ENCODE assay signal across 2 cellular contexts in genomic region chrX:47645530-47645929, GRCh38.
A peak's percentile ranks its signal among the peaks of the same experiment; 100 is the strongest.
TF ChIP-seq lines count a peak whose summit lies in the region.

No MANE protein-coding gene starts in this region.

TF ChIP-seq in liver, 16 proteins besides CTCF, POLR2A, EP300 and RAD21:
- no peak for TF ChIP-seq YY1 (IDR thresholded peaks at IDR 0.05)
- TF ChIP-seq HNF4G (IDR thresholded peaks at IDR 0.05) = no peak
- no peak for TF ChIP-seq EGR1 (IDR thresholded peaks at IDR 0.05; ENCODE audit: low read depth in 2 of 2)
- TF ChIP-seq REST (IDR thresholded peaks at IDR 0.05) = no peak
- TF ChIP-seq SP1 (IDR thresholded peaks at IDR 0.05) = no peak
- TF ChIP-seq TAF1 (conservative IDR thresholded peaks at IDR 0.05) = no peak
- TF ChIP-seq FOXA2 (IDR thresholded peaks at IDR 0.05) = no peak
- TF ChIP-seq FOXA1 (IDR thresholded peaks at IDR 0.05) = no peak
- no peak for TF ChIP-seq ATF3 (IDR thresholded peaks at IDR 0.05)
- no peak for TF ChIP-seq MAX (IDR thresholded peaks at IDR 0.05)
- TF ChIP-seq ZBTB33 (IDR thresholded peaks at IDR 0.05) = no peak
- TF ChIP-seq NR2F2 (IDR thresholded peaks at IDR 0.05) = no peak
- peak in 1 of 2 donors; percentile 39 for TF ChIP-seq HNF4A (conservative IDR thresholded peaks at IDR 0.05)
- no peak for TF ChIP-seq JUND (IDR thresholded peaks at IDR 0.05)
- peak in 1 of 2 donors; percentile 43 for TF ChIP-seq RXRA (IDR thresholded peaks at IDR 0.05)
TF ChIP-seq in liver: peak in this region for 2.

TF ChIP-seq in HepG2, 621 proteins besides CTCF, POLR2A, EP300 and RAD21:
- TF ChIP-seq ZNF724P (CRISPR knock-in tag; IDR thresholded peaks at IDR 0.05; ENCODE audit: borderline replicate concordance) = no peak
